ENCODE assay signal across 8 cellular contexts in the genomic region with DNA sequence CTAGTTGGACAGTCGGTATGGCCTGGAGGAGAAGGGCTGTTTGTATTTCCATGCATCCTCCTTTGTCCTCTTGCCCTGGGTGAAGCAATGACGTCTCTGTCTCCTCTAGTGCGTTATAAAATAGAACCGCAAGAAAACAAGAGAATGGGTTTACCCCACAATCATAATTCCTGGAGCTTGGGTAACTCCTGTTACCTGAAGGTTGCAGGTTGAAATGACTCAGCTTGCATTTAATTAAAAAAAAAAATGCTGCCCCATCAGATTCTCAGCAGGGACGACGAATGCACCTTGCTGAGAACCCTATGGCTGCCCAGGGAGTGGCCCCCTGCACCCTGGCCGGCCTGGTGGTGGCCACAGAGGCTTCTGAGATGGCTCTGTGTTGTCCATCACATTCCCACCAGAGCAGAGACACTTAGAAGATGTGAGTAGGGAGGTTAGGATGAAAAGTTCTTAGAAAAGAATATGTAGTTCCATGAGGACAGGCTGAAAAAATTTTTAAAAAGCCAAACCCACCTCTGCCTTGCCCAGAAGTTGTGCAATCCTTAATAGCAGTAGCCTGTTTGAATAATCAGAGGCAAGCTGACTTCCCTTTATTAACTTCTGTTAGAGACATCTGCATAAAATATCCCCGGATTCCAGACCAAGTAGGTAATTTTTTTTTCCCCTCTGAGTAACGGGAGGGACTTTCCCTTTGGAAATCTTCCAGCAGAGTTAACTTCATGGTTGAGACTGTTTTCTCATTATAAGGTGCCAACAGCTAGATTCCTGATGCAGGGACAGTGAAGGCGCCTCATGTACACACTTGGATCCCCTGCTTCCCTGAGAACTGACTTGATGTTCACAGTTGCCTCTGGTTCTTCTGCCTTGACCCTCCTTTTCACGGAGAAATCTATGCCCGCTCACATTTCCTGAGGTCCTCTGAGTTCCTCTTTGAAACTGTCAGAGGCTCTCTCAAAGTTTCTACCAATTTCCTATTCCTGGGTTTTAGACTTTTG.
DNase-seq lines count a peak whose midpoint lies in the region; ATAC-seq and TF ChIP-seq lines count a peak whose summit lies in the region.

No MANE protein-coding gene starts in this region.

- no peaks in the 10 kb centered on the region for H3K9me3 ChIP-seq in Peyer's patch
- H3K9me3 ChIP-seq in CD8-positive, alpha-beta T cell (ENCODE audit: low read length) = no peaks in the 10 kb centered on the region

- peaks cover 66% of the 10 kb centered on the region for H3K36me3 Mint-ChIP-seq in CD8-positive, alpha-beta T cell

- no peaks in the 10 kb centered on the region for H3K36me3 ChIP-seq in Peyer's patch
- peaks cover 4% of the 10 kb centered on the region for H3K36me3 ChIP-seq in CD8-positive, alpha-beta T cell (ENCODE audit: insufficient read depth, low read length)

- H3K27ac Mint-ChIP-seq in CD8-positive, alpha-beta T cell = no peak overlapping the region

- H3K4me3 ChIP-seq in Peyer's patch = no peak overlapping the region
- H3K4me3 ChIP-seq in CD8-positive, alpha-beta T cell (ENCODE audit: low read depth, low read length) = no peak overlapping the region

- H3K27me3 ChIP-seq in Peyer's patch = no peaks in the 10 kb centered on the region
- H3K27me3 ChIP-seq in CD8-positive, alpha-beta T cell (ENCODE audit: insufficient read depth, low read length) = no peaks in the 10 kb centered on the region

- ATAC-seq in CD8-positive, alpha-beta T cell = no peak

- H3K9me3 Mint-ChIP-seq in CD8-positive, alpha-beta T cell = no peaks in the 10 kb centered on the region

- intact Hi-C loops in CD8-positive, alpha-beta T cell (cut with DNase I, micrococcal nuclease) = no loop called here

- DNase-seq in GF-D8 (lab: John Stamatoyannopoulos, UW) (peak; percentile 91), Peyer's patch (no peak), dermis microvascular lymphatic vessel endothelial cell (ENCODE audit: low read depth in 2 of 2) (peak; percentile 23 to 85), mucosa of gallbladder (ENCODE audit: low spot score) (peak; percentile 28), NCI-H748 treated with DMSO at 0.1 percent for 48 hours (lab: John Stamatoyannopoulos, UW) (no peak)
- no peak for DNase-seq in CD8-positive, alpha-beta T cell
- DNase-seq in stimulated activated CD4-positive, alpha-beta T cell treated with anti-CD3 and anti-CD28 coated beads, Interleukin-2, amount 100 ng/mL, for 48 hours = no peak
- DNase-seq in activated CD8-positive, alpha-beta memory T cell treated with anti-CD3 and anti-CD28 coated beads, Interleukin-2, amount 50 U/mL, for 4 hours = no peak

- H3K4me3 Mint-ChIP-seq in CD8-positive, alpha-beta T cell = no peak overlapping the region

- CTCF ChIA-PET in CD8-positive, alpha-beta T cell (lab: Charles Lee) = interaction anchor here (0.9 to 2.1 kb wide), 2 partner anchors 40 to 51 kb away, joined by 3 to 7 read pairs; no protein-coding TSS in a partner anchor

- POLR2A ChIA-PET in CD8-positive, alpha-beta T cell (lab: Charles Lee) = no interaction called here

- TF ChIP-seq CTCF in Peyer's patch (IDR thresholded peaks at IDR 0.05) = no peak
- TF ChIP-seq CTCF in CD8-positive, alpha-beta T cell (IDR thresholded peaks at IDR 0.05) = no peak

- peak overlapping the region; percentile 41 to 80 (median 58) for H3K27ac ChIP-seq in Peyer's patch
- H3K27ac ChIP-seq in CD8-positive, alpha-beta T cell (ENCODE audit: low read depth, low read length) = no peak overlapping the region

- no peaks in the 10 kb centered on the region for H3K27me3 Mint-ChIP-seq in CD8-positive, alpha-beta T cell (ENCODE audit: low read depth)

- H3K4me1 ChIP-seq in Peyer's patch = peaks cover 0 to 33% (median 5%) of the 10 kb centered on the region in 4 donors
- no peaks in the 10 kb centered on the region for H3K4me1 ChIP-seq in CD8-positive, alpha-beta T cell (ENCODE audit: insufficient read depth, low read length)

- H3K4me1 Mint-ChIP-seq in CD8-positive, alpha-beta T cell (ENCODE audit: low read depth) = peaks cover 29% of the 10 kb centered on the region

- TF ChIP-seq POLR2A in Peyer's patch (IDR thresholded peaks at IDR 0.05) = no peak

Comparison
In these comparisons a context has a peak if more than half of its experiments do, and no peak if none do; other contexts are left out.
1. DNase-seq: peak in GF-D8 (single experiment), dermis microvascular lymphatic vessel endothelial cell (2 of 2) and mucosa of gallbladder (single experiment); none in Peyer's patch (0 of 3), CD8-positive, alpha-beta T cell (0 of 7), stimulated activated CD4-positive, alpha-beta T cell treated with anti-CD3 and anti-CD28 coated beads, Interleukin-2, amount 100 ng/mL, for 48 hours (0 of 2), activated CD8-positive, alpha-beta memory T cell treated with anti-CD3 and anti-CD28 coated beads, Interleukin-2, amount 50 U/mL, for 4 hours (single experiment) and NCI-H748 treated with DMSO at 0.1 percent for 48 hours (single experiment).